In genomic region chr4:173578956-173579355, GRCh38 we compare ENCODE assay signal across 31 cellular contexts. TPM values are rescaled to one million over a fixed set of nuclear protein-coding genes. Genes with fewer than 3 reads are reported as not detected.
"Had no signal": no experiment of that assay in that cellular context is flagged by ENCODE, and none has a peak within 500 bp of the region (broad histone marks: within the 10 kb centered on the region; RNA-seq: fewer than 3 reads in every experiment).

No MANE protein-coding gene starts in this region.

- DNase-seq: activated CD4-positive, alpha-beta memory T cell treated with anti-CD3 and anti-CD28 coated beads, Interleukin-2, amount 10 ng/mL, durations not matched to agents 7 days and 5 days; activated CD4-positive, alpha-beta T cell treated with anti-CD3 and anti-CD28 coated beads for 1 hour; activated CD4-positive, alpha-beta T cell treated with anti-CD3 and anti-CD28 coated beads for 4 hours; activated CD4-positive, alpha-beta T cell treated with anti-CD3 and anti-CD28 coated beads, Interleukin-2, amount 10 ng/mL, durations not matched to agents 7 days and 5 days; activated CD4-positive, alpha-beta T cell treated with anti-CD3 and anti-CD28 coated beads, Interleukin-2, amount 50 U/mL, for 4 hours; activated CD8-positive, alpha-beta memory T cell treated with anti-CD3 and anti-CD28 coated beads, Interleukin-2, amount 50 U/mL, for 48 hours; activated gamma-delta T cell; activated naive CD4-positive, alpha-beta T cell; activated naive CD4-positive, alpha-beta T cell treated with anti-CD3 and anti-CD28 coated beads, Interleukin-2, amount 10 ng/mL, durations not matched to agents 7 days and 5 days; activated naive CD8-positive, alpha-beta T cell treated with anti-CD3 and anti-CD28 coated beads, Interleukin-2, amount 10 ng/mL, durations not matched to agents 7 days and 5 days; activated T-cell treated with anti-CD3 and anti-CD28 coated beads for 4 hours; activated T-cell treated with anti-CD3 and anti-CD28 coated beads, Interleukin-2, amount 50 U/mL, for 24 hours; activated T-cell treated with anti-CD3 and anti-CD28 coated beads, Interleukin-2, amount 50 U/mL, for 72 hours; dorsolateral prefrontal cortex; effector memory CD4-positive, alpha-beta T cell; endodermal cell; foreskin fibroblast; T-helper 1 cell; T-helper 17 cell; T1000 had no signal

- FAIRE-seq: frontal cortex had no signal

- H3K36me3 ChIP-seq: ascending aorta, breast epithelium, cardiac muscle cell had no signal

- H3K9me3 ChIP-seq: ascending aorta, breast epithelium had no signal

- H3K27me3 ChIP-seq: ascending aorta, breast epithelium, cardiac muscle cell had no signal

- H3K4me1 ChIP-seq: ascending aorta, breast epithelium had no signal

- H3K27ac ChIP-seq: ascending aorta, breast epithelium, cardiac muscle cell, coronary artery, dorsolateral prefrontal cortex, VCaP had no signal

- ATAC-seq: activated naive CD4-positive, alpha-beta T cell treated with anti-CD3 and anti-CD28 coated beads, Interleukin-2, amount 50 U/mL, for 72 hours; activated T-cell treated with anti-CD3 and anti-CD28 coated beads, Interleukin-2, amount 50 U/mL, for 72 hours; esophagus mucosa; T-helper 17 cell; WTC11 had no signal

- H3K4me3 ChIP-seq: ascending aorta, breast epithelium, cardiac muscle cell, coronary artery, dorsolateral prefrontal cortex had no signal

RNA-seq across cellular contexts. Expression of gene HAND2, which starts 48.9 kb away (rescaled TPM):
- total RNA-seq: activated CD4-positive, alpha-beta memory T cell treated with anti-CD3 and anti-CD28 coated beads, Interleukin-2, amount 10 ng/mL, durations not matched to agents 7 days and 5 days; activated CD4-positive, alpha-beta T cell treated with anti-CD3 and anti-CD28 coated beads, Interleukin-2, amount 10 ng/mL, durations not matched to agents 7 days and 5 days; activated naive CD4-positive, alpha-beta T cell treated with anti-CD3 and anti-CD28 coated beads, Interleukin-2, amount 50 U/mL, for 72 hours; activated naive CD8-positive, alpha-beta T cell treated with anti-CD3 and anti-CD28 coated beads, Interleukin-2, amount 10 ng/mL, durations not matched to agents 7 days and 5 days; activated T-cell treated with anti-CD3 and anti-CD28 coated beads, Interleukin-2, amount 50 U/mL, for 72 hours; cerebellum; endodermal cell; epithelial cell of proximal tubule; frontal cortex; T-helper 17 cell had no signal
